In genomic region chr10:97321032-97321806, GRCh38 we compare ENCODE assay signal across 9 cellular contexts. TPM values are rescaled to one million over a fixed set of nuclear protein-coding genes. Genes with fewer than 3 reads are reported as not detected.
DNase-seq lines count a peak whose midpoint lies in the region; TF ChIP-seq lines count a peak whose summit lies in the region.
"Had no signal": no experiment of that assay in that cellular context is flagged by ENCODE, and none has a peak within 500 bp of the region (broad histone marks: within the 10 kb centered on the region; RNA-seq: fewer than 3 reads in every experiment).

No MANE protein-coding gene starts in this region.

- TF ChIP-seq CTCF in fibroblast of villous mesenchyme (IDR thresholded peaks at IDR 0.05; ENCODE audit: insufficient read depth, low read depth, low read length) = no peak
- TF ChIP-seq CTCF in neural progenitor cell (IDR thresholded peaks at IDR 0.05) = no peak

- H2AFZ ChIP-seq in neural progenitor cell (replicated peaks) = no peak overlapping the region

- peak overlapping the region; percentile 85 for H3K4me3 Mint-ChIP-seq in neural progenitor cell

- peak; percentile 59 for DNase-seq in NCI-H82 (lab: John Stamatoyannopoulos, UW)
- no peak for DNase-seq in NCI-H82 treated with DMSO at 0.1 percent for 48 hours (lab: John Stamatoyannopoulos, UW; ENCODE audit: unreplicated experiment)
- peak; percentile 73 for DNase-seq in UCSD-AML1 (lab: John Stamatoyannopoulos, UW; ENCODE audit: unreplicated experiment)
- DNase-seq in fibroblast of villous mesenchyme (ENCODE audit: low read depth) = no peak
- DNase-seq in neural progenitor cell (ENCODE audit: low spot score) = peak; percentile 58
- DNase-seq in COR-L47 (lab: John Stamatoyannopoulos, UW) = no peak
- no peak for DNase-seq in HT-29 (ENCODE audit: low spot score)
- DNase-seq in NCI-H146 (lab: John Stamatoyannopoulos, UW) = no peak

- peak overlapping the region; percentile 30 for H3K4me3 ChIP-seq in fibroblast of villous mesenchyme (ENCODE audit: low read depth, low read length)
- peak overlapping the region; percentile 95 for H3K4me3 ChIP-seq in neural progenitor cell
- H3K4me3 ChIP-seq: SK-N-MC had no signal

- no peak overlapping the region for H3K27ac ChIP-seq in neural progenitor cell
- H3K27ac ChIP-seq: SK-N-MC had no signal

- peaks cover 32% of the 10 kb centered on the region for H3F3A ChIP-seq in neural progenitor cell (ENCODE audit: low read depth)

- peak overlapping the region; percentile 95 for H3K4me2 ChIP-seq in neural progenitor cell

- no peaks in the 10 kb centered on the region for H3K9me3 ChIP-seq in neural progenitor cell (ENCODE audit: low read depth)

- H3K4me1 Mint-ChIP-seq in neural progenitor cell = peaks cover 19% of the 10 kb centered on the region

- no peaks in the 10 kb centered on the region for H3K36me3 Mint-ChIP-seq in neural progenitor cell

- H3K4me1 ChIP-seq in neural progenitor cell = peaks cover 19% of the 10 kb centered on the region

- H3K36me3 ChIP-seq in neural progenitor cell = no peaks in the 10 kb centered on the region

- no peaks in the 10 kb centered on the region for H3K9me3 Mint-ChIP-seq in neural progenitor cell

- H3K9ac ChIP-seq in neural progenitor cell = no peak overlapping the region

- peaks cover 27% of the 10 kb centered on the region for H4K20me1 ChIP-seq in neural progenitor cell (ENCODE audit: low read depth)

- peaks cover 32% of the 10 kb centered on the region for H3K27me3 ChIP-seq in neural progenitor cell

- no peak overlapping the region for H3K27ac Mint-ChIP-seq in neural progenitor cell

- peaks cover 42% of the 10 kb centered on the region for H3K27me3 Mint-ChIP-seq in neural progenitor cell (ENCODE audit: insufficient read depth, low read depth)

- peaks cover 14% of the 10 kb centered on the region for H3K79me2 ChIP-seq in neural progenitor cell (ENCODE audit: low read depth)

RNA-seq across cellular contexts. Expression of gene FRAT1, which starts 2.1 kb away (rescaled TPM):
- total RNA-seq in fibroblast of villous mesenchyme (1.7 and 2.3 TPM in 2 replicates), neural progenitor cell (ENCODE audit: low replicate concordance) (2.0 and 8.8 TPM in 2 replicates)
- 3.7 and 5.8 TPM in 2 replicates for total RNA-seq in HT-29 (2014; rRNA removed; shearing (Covaris generic))

RNA-seq across cellular contexts. Expression of gene FRAT2, which starts 13.3 kb away (rescaled TPM):
- 5.2 and 5.8 TPM in 2 replicates for total RNA-seq in fibroblast of villous mesenchyme
- total RNA-seq in neural progenitor cell (ENCODE audit: low replicate concordance) = 14.9 and 27.4 TPM in 2 replicates
- total RNA-seq in HT-29 (2014; rRNA removed; shearing (Covaris generic)) = 29.1 and 30.3 TPM in 2 replicates

RNA-seq across cellular contexts. Expression of gene ARHGAP19, which starts 28.8 kb away (rescaled TPM):
- total RNA-seq in fibroblast of villous mesenchyme (8.1 and 13.4 TPM in 2 replicates), neural progenitor cell (ENCODE audit: low replicate concordance) (58.9 and 88.8 TPM in 2 replicates)
- total RNA-seq in HT-29 (2014; rRNA removed; shearing (Covaris generic)) = 4.6 and 5.2 TPM in 2 replicates

Comparison
In these comparisons a context has a peak if more than half of its experiments do, and no peak if none do; other contexts are left out.
1. DNase-seq: peak in NCI-H82 (single experiment), UCSD-AML1 (single experiment) and neural progenitor cell (single experiment); none in NCI-H82 treated with DMSO at 0.1 percent for 48 hours (single experiment), fibroblast of villous mesenchyme (single experiment), COR-L47 (single experiment), HT-29 (single experiment) and NCI-H146 (single experiment).